Comparison of ENCODE assay signal across 8 cellular contexts in genomic region chr17:77323413-77324171, GRCh38.
A peak's percentile ranks its signal among the peaks of the same experiment; 100 is the strongest.
DNase-seq lines count a peak whose midpoint lies in the region; ATAC-seq, FAIRE-seq and TF ChIP-seq lines count a peak whose summit lies in the region.

No MANE protein-coding gene starts in this region.

- H3K4me1 ChIP-seq in DOHH2 (ENCODE audit: control insufficient read depth, low read length) (peaks cover 77% of the 10 kb centered on the region), OCI-LY1 (ENCODE audit: insufficient read depth, low read length, severe bottlenecking) (peaks cover 76% of the 10 kb centered on the region), endothelial cell of umbilical vein (ENCODE audit: control insufficient read depth, extremely low read depth, insufficient read depth, low read length) (peaks cover 26% of the 10 kb centered on the region), neural progenitor cell (peaks cover 15% of the 10 kb centered on the region)

- dilution Hi-C loops in endothelial cell of umbilical vein (cut with MboI; ENCODE audit: extremely low pct_ligation_motif_present, low sequenced_read_pairs): no loop called here

- FAIRE-seq in endothelial cell of umbilical vein (lab: Jason Lieb, UNC): no peak

- H3F3A ChIP-seq in DOHH2 (ENCODE audit: control insufficient read depth, insufficient read depth) (peaks cover 8% of the 10 kb centered on the region), OCI-LY1 (ENCODE audit: insufficient read depth, low read length) (no peaks in the 10 kb centered on the region), neural progenitor cell (ENCODE audit: low read depth) (no peaks in the 10 kb centered on the region)

- H3K9ac ChIP-seq in OCI-LY1 (ENCODE audit: low read length) (no peak overlapping the region; the same call in 1 of the 2 replicates), endothelial cell of umbilical vein (replicated peaks; ENCODE audit: extremely low read depth, insufficient read depth, low read length) (peak overlapping the region; percentile 53), neural progenitor cell (no peak overlapping the region)

- intact Hi-C loops in endothelial cell of umbilical vein (cut with micrococcal nuclease): no loop called here

- no peaks in the 10 kb centered on the region for H3K9me1 ChIP-seq in endothelial cell of umbilical vein (replicated peaks; ENCODE audit: control insufficient read depth, extremely low read depth, insufficient read depth, low read length)

- no peaks in the 10 kb centered on the region for H3K9me2 ChIP-seq in DOHH2 (replicated peaks; ENCODE audit: control insufficient read depth, low read length)
- no peaks in the 10 kb centered on the region for H3K9me2 ChIP-seq in OCI-LY1 (ENCODE audit: low read depth, low read length)

- no peak for TF ChIP-seq POLR2A in endothelial cell of umbilical vein (IDR thresholded peaks at IDR 0.05; ENCODE audit: low read depth, low read length)

- no peaks in the 10 kb centered on the region for H3K9me3 ChIP-seq in DOHH2 (ENCODE audit: control insufficient read depth, insufficient read depth, low read length)
- H3K9me3 ChIP-seq in OCI-LY1 (ENCODE audit: low read length): no peaks in the 10 kb centered on the region
- no peaks in the 10 kb centered on the region for H3K9me3 ChIP-seq in endothelial cell of umbilical vein (replicated peaks; ENCODE audit: control insufficient read depth, insufficient read depth, low read length)
- H3K9me3 ChIP-seq in neural progenitor cell (ENCODE audit: low read depth): no peaks in the 10 kb centered on the region

- peaks cover 54% of the 10 kb centered on the region for H3K4me1 Mint-ChIP-seq in neural progenitor cell

- POLR2A ChIA-PET in endothelial cell of umbilical vein (lab: Charles Lee): interaction anchor here (0.9 kb wide), 1 partner anchor 36 kb away, joined by 3 read pairs; no protein-coding TSS in a partner anchor

- peaks cover 19% of the 10 kb centered on the region for H3K79me2 ChIP-seq in DOHH2 (ENCODE audit: control insufficient read depth, low read length)
- H3K79me2 ChIP-seq in OCI-LY1 (ENCODE audit: insufficient read depth, low read length): no peaks in the 10 kb centered on the region
- H3K79me2 ChIP-seq in endothelial cell of umbilical vein (ENCODE audit: control insufficient read depth, insufficient read depth, low read length): no peaks in the 10 kb centered on the region
- H3K79me2 ChIP-seq in neural progenitor cell (ENCODE audit: low read depth): no peaks in the 10 kb centered on the region

- no TSS peak for BruUV-seq in endothelial cell of umbilical vein (replicated peaks; lab: Mats Ljungman, UMichigan)

- H2AFZ ChIP-seq in OCI-LY1 (ENCODE audit: low read length) (no peak overlapping the region), endothelial cell of umbilical vein (ENCODE audit: low read depth, low read length) (peak overlapping the region; percentile 77), neural progenitor cell (replicated peaks) (no peak overlapping the region)

- no peak for ATAC-seq in GM18511 (IDR thresholded peaks at IDR 0.05; ENCODE audit: unreplicated experiment)
- no peak for ATAC-seq in HG03571 (IDR thresholded peaks at IDR 0.05; ENCODE audit: unreplicated experiment)

- no peak for DNase-seq in endothelial cell of umbilical vein (ENCODE audit: low read depth, low spot score)
- no peak for DNase-seq in neural progenitor cell (ENCODE audit: low spot score)
- no peak for DNase-seq in NCI-H1105 treated with DMSO at 0.1 percent for 48 hours (lab: John Stamatoyannopoulos, UW)
- DNase-seq in NCI-H69 (lab: John Stamatoyannopoulos, UW): no peak

- H4K20me1 ChIP-seq in DOHH2 (ENCODE audit: control insufficient read depth, insufficient read depth, low read depth, low read length): peaks cover 16% of the 10 kb centered on the region; the same call in 1 of the 2 replicates
- H4K20me1 ChIP-seq in OCI-LY1 (ENCODE audit: insufficient read depth, low read length): no peaks in the 10 kb centered on the region
- no peaks in the 10 kb centered on the region for H4K20me1 ChIP-seq in endothelial cell of umbilical vein (replicated peaks; ENCODE audit: control insufficient read depth, extremely low read depth, insufficient read depth, low read length)
- H4K20me1 ChIP-seq in neural progenitor cell (ENCODE audit: low read depth): no peaks in the 10 kb centered on the region

- H3K36me3 ChIP-seq in DOHH2 (ENCODE audit: control insufficient read depth, low read length) (no peaks in the 10 kb centered on the region), OCI-LY1 (ENCODE audit: insufficient read depth, low read length) (no peaks in the 10 kb centered on the region), endothelial cell of umbilical vein (ENCODE audit: control insufficient read depth in 2 of 2, extremely low read depth in 1 of 2, insufficient read depth in 2 of 2, low read length in 2 of 2) (no peaks in the 10 kb centered on the region), neural progenitor cell (no peaks in the 10 kb centered on the region)

- H3K27ac ChIP-seq in DOHH2 (ENCODE audit: low read depth, low read length) (no peak overlapping the region), OCI-LY1 (ENCODE audit: low read depth, low read length, poor library complexity, severe bottlenecking) (peak overlapping the region; percentile 49), endothelial cell of umbilical vein (ENCODE audit: insufficient read depth, low read depth, low read length) (peak overlapping the region; percentile 91), neural progenitor cell (peak overlapping the region; percentile 55)

- H3K9me3 Mint-ChIP-seq in neural progenitor cell: no peaks in the 10 kb centered on the region

- CTCF ChIA-PET in endothelial cell of umbilical vein (lab: Charles Lee): interaction anchor here (0.8 to 1.7 kb wide), 9 partner anchors 8 to 171 kb away, joined by 3 to 9 read pairs (median 3); no protein-coding TSS in a partner anchor

- H3K4me2 ChIP-seq in DOHH2 (ENCODE audit: low read length): peak overlapping the region; percentile 72
- peak overlapping the region; percentile 36 for H3K4me2 ChIP-seq in OCI-LY1 (ENCODE audit: low read length)
- peak overlapping the region; percentile 34 for H3K4me2 ChIP-seq in endothelial cell of umbilical vein (ENCODE audit: insufficient read depth, low read length)
- H3K4me2 ChIP-seq in neural progenitor cell: no peak overlapping the region

- H3K27me3 ChIP-seq in DOHH2 (ENCODE audit: control insufficient read depth, low read length) (no peaks in the 10 kb centered on the region), OCI-LY1 (ENCODE audit: insufficient read depth, low read length) (peaks cover 22% of the 10 kb centered on the region; the same call in 1 of the 2 replicates), endothelial cell of umbilical vein (ENCODE audit: control insufficient read depth in 2 of 2, insufficient read depth in 2 of 2, low read length in 2 of 2) (no peaks in the 10 kb centered on the region), neural progenitor cell (no peaks in the 10 kb centered on the region)

- H3K4me3 Mint-ChIP-seq in neural progenitor cell: peak overlapping the region; percentile 58

- H3K27ac Mint-ChIP-seq in neural progenitor cell: peak overlapping the region; percentile 93

- H3K4me3 ChIP-seq in DOHH2 (ENCODE audit: low read length): peak overlapping the region; percentile 62
- H3K4me3 ChIP-seq in OCI-LY1 (ENCODE audit: low read depth, low read length, poor library complexity, severe bottlenecking): peak overlapping the region; percentile 54
- no peak overlapping the region for H3K4me3 ChIP-seq in endothelial cell of umbilical vein (replicated peaks in 1 of 3; ENCODE audit: insufficient read depth in 1 of 3, low read depth in 1 of 3, low read length in 3 of 3)
- no peak overlapping the region for H3K4me3 ChIP-seq in neural progenitor cell

- H3K36me3 Mint-ChIP-seq in neural progenitor cell: no peaks in the 10 kb centered on the region

- no peak for TF ChIP-seq CTCF in DOHH2 (IDR thresholded peaks at IDR 0.05; ENCODE audit: low read depth, low read length, poor library complexity, severe bottlenecking)
- no peak for TF ChIP-seq CTCF in OCI-LY1 (IDR thresholded peaks at IDR 0.05; ENCODE audit: low read length)
- no peak for TF ChIP-seq CTCF in endothelial cell of umbilical vein (IDR thresholded peaks at IDR 0.05; ENCODE audit: extremely low read depth in 1 of 2, insufficient read depth in 1 of 2, low read depth in 1 of 2, low read length in 2 of 2)
- TF ChIP-seq CTCF in neural progenitor cell (IDR thresholded peaks at IDR 0.05): no peak

- H3K27me3 Mint-ChIP-seq in neural progenitor cell (ENCODE audit: insufficient read depth, low read depth): peaks cover 7% of the 10 kb centered on the region

TF ChIP-seq in endothelial cell of umbilical vein, 7 proteins besides CTCF, POLR2A, EP300 and RAD21:
- TF ChIP-seq JUN (IDR thresholded peaks at IDR 0.05; ENCODE audit: borderline replicate concordance, insufficient read depth, insufficient read length, low read depth) (no peak), GATA2 (IDR thresholded peaks at IDR 0.05; ENCODE audit: insufficient read depth, insufficient read length, low read depth, low read length) (no peak), MYC (IDR thresholded peaks at IDR 0.05; ENCODE audit: low read depth, low read length) (no peak), EZH2 (IDR thresholded peaks at IDR 0.05; ENCODE audit: borderline replicate concordance, low read depth, low read length, severe bottlenecking) (no peak), MAX (IDR thresholded peaks at IDR 0.05; ENCODE audit: insufficient read depth, insufficient read length) (no peak), POLR2AphosphoS5 (IDR thresholded peaks at IDR 0.05; ENCODE audit: insufficient read depth, low read depth, low read length) (no peak), FOS (IDR thresholded peaks at IDR 0.05; ENCODE audit: borderline replicate concordance, insufficient read depth, low read length) (no peak)
TF ChIP-seq in endothelial cell of umbilical vein: peak in this region for 0.

Comparison
In these comparisons a context has a peak if more than half of its experiments do, and no peak if none do; other contexts are left out.
1. H3K4me3 ChIP-seq: peak in DOHH2 (single experiment) and OCI-LY1 (single experiment); none in endothelial cell of umbilical vein (0 of 3) and neural progenitor cell (single experiment).